In genomic region chr17:8384801-8385335, GRCh38 we compare ENCODE assay signal across 9 cellular contexts. TPM values are rescaled to one million over a fixed set of nuclear protein-coding genes. Genes with fewer than 3 reads are reported as not detected.
DNase-seq lines count a peak whose midpoint lies in the region; ATAC-seq and TF ChIP-seq lines count a peak whose summit lies in the region.
"Had no signal": no experiment of that assay in that cellular context is flagged by ENCODE, and none has a peak within 500 bp of the region (broad histone marks: within the 10 kb centered on the region; RNA-seq: fewer than 3 reads in every experiment).

No MANE protein-coding gene starts in this region.

- peak; percentile 88 for DNase-seq in AG08396 (ENCODE audit: low spot score)
- DNase-seq in HK-2 (ENCODE audit: unreplicated experiment): peak; percentile 81
- no peak for DNase-seq in gastrocnemius medialis
- DNase-seq in SKM-1 treated with dmso at 0.1 percent for 144 hours (lab: John Stamatoyannopoulos, UW; ENCODE audit: unreplicated experiment): no peak
- no peak for DNase-seq in GM13976 (ENCODE audit: low spot score)
- no peak for DNase-seq in stimulated activated CD4-positive, alpha-beta T cell treated with anti-CD3 and anti-CD28 coated beads, Interleukin-4, amount 100 ng/mL, for 1 hour

- H3K4me1 Mint-ChIP-seq in activated naive CD8-positive, alpha-beta T cell (ENCODE audit: low read depth): peaks cover 38% of the 10 kb centered on the region

- H3K9me3 ChIP-seq in iPS-20b (ENCODE audit: insufficient read depth, low read depth, low read length) (no peaks in the 10 kb centered on the region), gastrocnemius medialis (no peaks in the 10 kb centered on the region)

- no peak for ATAC-seq in gastrocnemius medialis

- H3K4me3 Mint-ChIP-seq in activated naive CD8-positive, alpha-beta T cell: peak overlapping the region; percentile 99

- no peaks in the 10 kb centered on the region for H3K27me3 Mint-ChIP-seq in activated naive CD8-positive, alpha-beta T cell

- H3K36me3 Mint-ChIP-seq in activated naive CD8-positive, alpha-beta T cell: peaks cover 16% of the 10 kb centered on the region

- in situ Hi-C loops in gastrocnemius medialis (cut with MboI; ENCODE audit: low sequenced_read_pairs in 4 of 4): no loop called here
- in situ Hi-C loops in GM13976 (cut with MboI; ENCODE audit: low sequenced_read_pairs, unreplicated experiment): no loop called here

- H3K9me3 Mint-ChIP-seq in activated naive CD8-positive, alpha-beta T cell (ENCODE audit: low read depth): no peaks in the 10 kb centered on the region

- peak overlapping the region; percentile 82 for H3K27ac Mint-ChIP-seq in activated naive CD8-positive, alpha-beta T cell

- intact Hi-C loops in gastrocnemius medialis (cut with DNase I; ENCODE audit: low total_unique reads): no loop called here

- H3K4me1 ChIP-seq in iPS-20b (ENCODE audit: insufficient read depth, low read length): peaks cover 18% of the 10 kb centered on the region
- peaks cover 25% of the 10 kb centered on the region in 2 donors for H3K4me1 ChIP-seq in gastrocnemius medialis

- H3K27me3 ChIP-seq in iPS-20b (ENCODE audit: insufficient read depth, low read length) (no peaks in the 10 kb centered on the region), gastrocnemius medialis (no peaks in the 10 kb centered on the region)

- TF ChIP-seq POLR2A in gastrocnemius medialis (IDR thresholded peaks at IDR 0.05): no peak

- peak overlapping the region; percentile 32 for H3K9ac ChIP-seq in iPS-20b (ENCODE audit: low read depth, low read length)

- TF ChIP-seq CTCF in gastrocnemius medialis (IDR thresholded peaks at IDR 0.05 in 4 of 5, conservative IDR thresholded peaks at IDR 0.05 in 1 of 5) (no peak), GM13976 (IDR thresholded peaks at IDR 0.05; ENCODE audit: borderline replicate concordance, control extremely low read depth, extremely low read depth, insufficient read depth, missing control alignments) (no peak)

- peak overlapping the region; percentile 88 for H3K4me3 ChIP-seq in iPS-20b (ENCODE audit: low read length)
- H3K4me3 ChIP-seq in gastrocnemius medialis: no peak overlapping the region

- peaks cover 28% of the 10 kb centered on the region for H3K36me3 ChIP-seq in iPS-20b (ENCODE audit: insufficient read depth, low read depth, low read length)
- H3K36me3 ChIP-seq in gastrocnemius medialis: peaks cover 0 to 22% of the 10 kb centered on the region in 2 donors

- H3K27ac ChIP-seq in iPS-20b (ENCODE audit: low read length): no peak overlapping the region
- no peak overlapping the region for H3K27ac ChIP-seq in gastrocnemius medialis

RNA-seq across cellular contexts. Expression of gene RPL26, which starts 1.9 kb away (rescaled TPM):
- total RNA-seq in gastrocnemius medialis: 1,000 to 10,000 TPM; 2,392 to 2,913 (median 2,833) TPM

RNA-seq across cellular contexts. Expression of gene RNF222, which starts 12.8 kb away (rescaled TPM):
- not detected for total RNA-seq in gastrocnemius medialis
- total RNA-seq: omental fat pad had no signal

RNA-seq across cellular contexts. Expression of gene ODF4, which starts 45.2 kb away (rescaled TPM):
- not detected for total RNA-seq in gastrocnemius medialis
- total RNA-seq: omental fat pad had no signal

RNA-seq across cellular contexts. Expression of gene NDEL1, which starts 50.8 kb away (rescaled TPM):
- 10 to 100 TPM; 31.3 to 60.6 (median 41.5) TPM for total RNA-seq in gastrocnemius medialis

Comparison
In these comparisons a context has a peak if more than half of its experiments do, and no peak if none do; other contexts are left out.
1. DNase-seq: peak in AG08396 (single experiment) and HK-2 (single experiment); none in gastrocnemius medialis (0 of 2), SKM-1 treated with dmso at 0.1 percent for 144 hours (single experiment), GM13976 (single experiment) and stimulated activated CD4-positive, alpha-beta T cell treated with anti-CD3 and anti-CD28 coated beads, Interleukin-4, amount 100 ng/mL, for 1 hour (single experiment).